1 cellular context compared by ENCODE assay signal in genomic region chr17:45096141-45096540, GRCh38.
TF ChIP-seq lines count a peak whose summit lies in the region.

No MANE protein-coding gene starts in this region.

TF ChIP-seq in endothelial cell of umbilical vein, 7 proteins besides CTCF, POLR2A, EP300 and RAD21 (continued from another document):
- TF ChIP-seq, protein P1, sequence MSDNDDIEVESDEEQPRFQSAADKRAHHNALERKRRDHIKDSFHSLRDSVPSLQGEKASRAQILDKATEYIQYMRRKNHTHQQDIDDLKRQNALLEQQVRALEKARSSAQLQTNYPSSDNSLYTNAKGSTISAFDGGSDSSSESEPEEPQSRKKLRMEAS (IDR thresholded peaks at IDR 0.05; ENCODE audit: insufficient read depth, insufficient read length): no peak
- TF ChIP-seq EZH2 (IDR thresholded peaks at IDR 0.05; ENCODE audit: borderline replicate concordance, low read depth, low read length, severe bottlenecking) (no peak), POLR2AphosphoS5 (IDR thresholded peaks at IDR 0.05; ENCODE audit: insufficient read depth, low read depth, low read length) (no peak), JUN (IDR thresholded peaks at IDR 0.05; ENCODE audit: borderline replicate concordance, insufficient read depth, insufficient read length, low read depth) (no peak), MYC (IDR thresholded peaks at IDR 0.05; ENCODE audit: low read depth, low read length) (no peak)
TF ChIP-seq in endothelial cell of umbilical vein: peak in this region for 0.
